Comparison of ENCODE assay signal across 8 cellular contexts in the genomic region with DNA sequence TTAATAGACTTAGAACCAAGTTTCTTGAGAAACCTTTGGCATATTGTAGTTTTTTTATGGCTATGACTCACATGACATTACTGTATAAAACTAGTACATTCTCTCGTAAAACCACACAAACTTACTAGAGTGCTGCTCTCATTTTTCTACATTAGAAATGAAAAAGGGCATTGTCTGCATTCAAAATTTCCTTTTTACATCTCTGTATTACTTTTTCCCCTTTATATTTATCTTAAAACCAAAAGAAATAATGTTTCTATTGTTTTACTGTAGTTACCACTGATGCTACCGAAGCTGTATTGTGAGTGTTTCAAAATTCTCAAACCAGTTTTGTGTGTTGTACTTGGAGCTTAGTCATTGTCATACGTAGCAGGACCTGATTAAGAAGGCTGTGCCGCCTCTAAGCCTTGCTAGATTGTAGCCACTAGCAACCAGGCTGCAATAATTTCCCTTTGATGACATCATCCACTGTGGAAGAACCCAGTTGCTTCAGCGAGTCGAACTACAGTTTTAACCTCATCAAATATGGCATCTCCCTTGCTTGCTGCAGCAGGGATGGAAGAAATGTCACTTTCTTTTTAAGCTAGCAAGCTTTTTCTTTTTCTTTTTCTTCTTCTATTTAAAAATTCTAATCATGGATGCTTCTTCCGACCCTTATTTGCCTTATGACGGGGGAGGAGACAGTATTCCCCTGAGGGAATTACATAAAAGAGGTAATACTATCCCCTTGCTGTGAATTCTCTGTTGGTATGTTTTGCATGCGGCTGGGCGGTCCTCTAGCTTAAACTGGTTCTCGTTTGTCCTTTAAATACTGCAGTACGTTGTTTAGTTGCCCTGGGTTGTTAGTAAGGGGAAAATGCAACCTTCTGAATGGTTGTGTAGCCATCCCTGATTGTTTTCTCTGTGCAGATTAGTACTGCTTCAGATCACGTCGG. TPM values are rescaled to one million over a fixed set of nuclear protein-coding genes. Genes with fewer than 3 reads are reported as not detected.
DNase-seq lines count a peak whose midpoint lies in the region; ATAC-seq and TF ChIP-seq lines count a peak whose summit lies in the region.

No MANE protein-coding gene starts in this region.

- H3K9ac ChIP-seq in DND-41 (ENCODE audit: low read depth, low read length), result peak overlapping the region; percentile 56

- peak overlapping the region; percentile 66 for H3K4me2 ChIP-seq in DND-41 (ENCODE audit: insufficient read depth, low read length)
- peak overlapping the region; percentile 73 for H3K4me2 ChIP-seq in GM23338

- H4K20me1 ChIP-seq in DND-41 (ENCODE audit: insufficient read depth, low read length) (no peaks in the 10 kb centered on the region), GM23338 (replicated peaks; ENCODE audit: insufficient read depth) (no peaks in the 10 kb centered on the region)

- H3K36me3 ChIP-seq in DND-41 (ENCODE audit: insufficient read depth, low read length) (no peaks in the 10 kb centered on the region), GM23338 (ENCODE audit: insufficient read depth) (no peaks in the 10 kb centered on the region), neutrophil (no peaks in the 10 kb centered on the region)

- peak overlapping the region; percentile 65 for H3K27ac ChIP-seq in DND-41 (ENCODE audit: low read length)
- peak overlapping the region; percentile 93 for H3K27ac ChIP-seq in GM23338 (ENCODE audit: low read depth)
- peak overlapping the region; percentile 24 for H3K27ac ChIP-seq in neutrophil

- H3K4me1 Mint-ChIP-seq in GM23338, result peaks cover 26% of the 10 kb centered on the region; the same call in 2 of the 3 replicates

- H3K79me2 ChIP-seq in DND-41 (ENCODE audit: insufficient read depth, low read length), result peaks cover 20% of the 10 kb centered on the region
- H3K79me2 ChIP-seq in GM23338 (replicated peaks; ENCODE audit: insufficient read depth), result peaks cover 35% of the 10 kb centered on the region

- H3K27me3 ChIP-seq in DND-41 (ENCODE audit: insufficient read depth, low read length, poor library complexity), result no peaks in the 10 kb centered on the region
- no peaks in the 10 kb centered on the region for H3K27me3 ChIP-seq in GM23338 (ENCODE audit: insufficient read depth)
- H3K27me3 ChIP-seq in neutrophil, result peaks cover 4% of the 10 kb centered on the region

- H3K4me1 ChIP-seq in DND-41 (ENCODE audit: insufficient read depth, low read length), result peaks cover 48% of the 10 kb centered on the region
- peaks cover 18% of the 10 kb centered on the region for H3K4me1 ChIP-seq in GM23338 (ENCODE audit: insufficient read depth)
- H3K4me1 ChIP-seq in neutrophil (ENCODE audit: control insufficient read depth in 1 of 2, insufficient read depth in 1 of 2, low read depth in 1 of 2, low read length in 1 of 2), result peaks cover 8 to 12% of the 10 kb centered on the region in 2 experiments

- TF ChIP-seq CTCF in DND-41 (IDR thresholded peaks at IDR 0.05; ENCODE audit: borderline replicate concordance, extremely low read depth, low read length, poor library complexity, severe bottlenecking) (no peak), GM23338 (conservative IDR thresholded peaks at IDR 0.05; ENCODE audit: low read depth in 2 of 2) (no peak), neutrophil (IDR thresholded peaks at IDR 0.05) (no peak)

- H2AFZ ChIP-seq in DND-41 (ENCODE audit: low read depth, low read length) (peak overlapping the region; percentile 70), GM23338 (no peak overlapping the region; the same call in 1 of the 2 replicates)

- no peaks in the 10 kb centered on the region; the same call in 2 of the 3 replicates for H3K9me3 Mint-ChIP-seq in GM23338

- peak; percentile 97 for ATAC-seq in DND-41 (ENCODE audit: insufficient read depth, low read depth)
- peak; percentile 97 for ATAC-seq in GM23338

- DNase-seq in DND-41, result peak; percentile 78
- DNase-seq in GM23338 (ENCODE audit: low spot score), result peak; percentile 87
- DNase-seq in LHCN-M2 (ENCODE audit: low read depth), result peak; percentile 97
- peak; percentile 93 for DNase-seq in SHP77 treated with DMSO at 0.1 percent for 48 hours (lab: John Stamatoyannopoulos, UW)
- peak; percentile 63 for DNase-seq in activated naive CD4-positive, alpha-beta T cell treated with anti-CD3 and anti-CD28 coated beads, Interleukin-2, amount 50 U/mL, for 16 hours
- peak; percentile 75 for DNase-seq in germinal center (ENCODE audit: low spot score)
- DNase-seq in superior temporal gyrus (ENCODE audit: extremely low spot score), result peak; percentile 94

- no peaks in the 10 kb centered on the region for H3K9me3 ChIP-seq in DND-41 (ENCODE audit: insufficient read depth, low read length, severe bottlenecking)
- H3K9me3 ChIP-seq in neutrophil, result no peaks in the 10 kb centered on the region

- H3K9me2 ChIP-seq in GM23338 (ENCODE audit: insufficient read depth), result no peaks in the 10 kb centered on the region

- no peaks in the 10 kb centered on the region for H3K36me3 Mint-ChIP-seq in GM23338 (ENCODE audit: low read depth)

- H3K27me3 Mint-ChIP-seq in GM23338 (ENCODE audit: insufficient read depth, low read depth, poor library complexity), result no peaks in the 10 kb centered on the region

- H3K4me3 ChIP-seq in DND-41 (ENCODE audit: low read depth in 1 of 2, low read length in 2 of 2) (peak overlapping the region; percentile 36 to 61; a peak in 3 of 4 replicates), GM23338 (peak overlapping the region; percentile 46), neutrophil (ENCODE audit: low read depth in 1 of 2, low read length in 1 of 2) (peak overlapping the region; percentile 22 to 34)

- H3F3A ChIP-seq in GM23338 (replicated peaks; ENCODE audit: low read depth), result no peaks in the 10 kb centered on the region

- peak overlapping the region; percentile 75 for H3K4me3 Mint-ChIP-seq in GM23338

- peak overlapping the region; percentile 99 for H3K27ac Mint-ChIP-seq in GM23338

TF ChIP-seq in GM23338, 12 proteins besides CTCF, POLR2A, EP300 and RAD21:
- TF ChIP-seq CREB1 (CRISPR knock-in tag; IDR thresholded peaks at IDR 0.05; ENCODE audit: low read depth) (peak; percentile 77), POLR2AphosphoS5 (IDR thresholded peaks at IDR 0.05; ENCODE audit: low read depth) (no peak)

RNA-seq across cellular contexts. Expression of a gene that starts 39.6 kb away (rescaled TPM):
- total RNA-seq in GM23338 (2014; rRNA removed; shearing (Covaris generic)), result 22.9 and 23.7 TPM in 2 replicates
- polyA plus RNA-seq in GM23338 (2016; fragmentation: Nextera tagmentation; extraction: Ambion mirVana), result 9.6 and 10.9 TPM in 2 replicates
- 30.7 and 32.9 TPM in 2 replicates for total RNA-seq in LHCN-M2 (2014; rRNA removed)
- polyA plus RNA-seq in LHCN-M2 (2012), result 11.7 TPM

RNA-seq across cellular contexts. Expression of a gene that starts 47.6 kb away (rescaled TPM):
- 9.3 and 11.4 TPM in 2 replicates for total RNA-seq in GM23338 (2014; rRNA removed; shearing (Covaris generic))
- 13.1 and 19.5 TPM in 2 replicates for polyA plus RNA-seq in GM23338 (2016; fragmentation: Nextera tagmentation; extraction: Ambion mirVana)
- total RNA-seq in LHCN-M2 (2014; rRNA removed), result 7.7 and 8.8 TPM in 2 replicates
- polyA plus RNA-seq in LHCN-M2 (2012), result 2.8 TPM

Comparison
In these comparisons a context has a peak if more than half of its experiments do, and no peak if none do; other contexts are left out.
1. Peak in every context shown above with its lines: DNase-seq, ATAC-seq, H3K4me3 ChIP-seq and H3K27ac ChIP-seq.
2. H3K27ac ChIP-seq: peak in every context shown above with its lines; median percentile 93 in GM23338; 65 in DND-41; 24 in neutrophil.